1 cellular context compared by ENCODE assay signal in genomic region chr20:33724439-33725094, GRCh38.
TF ChIP-seq lines count a peak whose summit lies in the region.

No MANE protein-coding gene starts in this region.

TF ChIP-seq in HepG2, 621 proteins besides CTCF, POLR2A, EP300 and RAD21 (continued from another document and continues in another):
- TF ChIP-seq, protein P1, sequence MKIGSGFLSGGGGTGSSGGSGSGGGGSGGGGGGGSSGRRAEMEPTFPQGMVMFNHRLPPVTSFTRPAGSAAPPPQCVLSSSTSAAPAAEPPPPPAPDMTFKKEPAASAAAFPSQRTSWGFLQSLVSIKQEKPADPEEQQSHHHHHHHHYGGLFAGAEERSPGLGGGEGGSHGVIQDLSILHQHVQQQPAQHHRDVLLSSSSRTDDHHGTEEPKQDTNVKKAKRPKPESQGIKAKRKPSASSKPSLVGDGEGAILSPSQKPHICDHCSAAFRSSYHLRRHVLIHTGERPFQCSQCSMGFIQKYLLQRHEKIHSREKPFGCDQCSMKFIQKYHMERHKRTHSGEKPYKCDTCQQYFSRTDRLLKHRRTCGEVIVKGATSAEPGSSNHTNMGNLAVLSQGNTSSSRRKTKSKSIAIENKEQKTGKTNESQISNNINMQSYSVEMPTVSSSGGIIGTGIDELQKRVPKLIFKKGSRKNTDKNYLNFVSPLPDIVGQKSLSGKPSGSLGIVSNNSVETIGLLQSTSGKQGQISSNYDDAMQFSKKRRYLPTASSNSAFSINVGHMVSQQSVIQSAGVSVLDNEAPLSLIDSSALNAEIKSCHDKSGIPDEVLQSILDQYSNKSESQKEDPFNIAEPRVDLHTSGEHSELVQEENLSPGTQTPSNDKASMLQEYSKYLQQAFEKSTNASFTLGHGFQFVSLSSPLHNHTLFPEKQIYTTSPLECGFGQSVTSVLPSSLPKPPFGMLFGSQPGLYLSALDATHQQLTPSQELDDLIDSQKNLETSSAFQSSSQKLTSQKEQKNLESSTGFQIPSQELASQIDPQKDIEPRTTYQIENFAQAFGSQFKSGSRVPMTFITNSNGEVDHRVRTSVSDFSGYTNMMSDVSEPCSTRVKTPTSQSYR (CRISPR knock-in tag; IDR thresholded peaks at IDR 0.05; ENCODE audit: borderline replicate concordance): peak; percentile 11; the same call in 1 of the 2 replicates
- no peak for TF ChIP-seq ZNF382 (CRISPR knock-in tag; IDR thresholded peaks at IDR 0.05; ENCODE audit: borderline replicate concordance)
- TF ChIP-seq USF2 (IDR thresholded peaks at IDR 0.05; ENCODE audit: low read depth, low read length): no peak
- TF ChIP-seq USF2 (CRISPR knock-in tag; IDR thresholded peaks at IDR 0.05; ENCODE audit: borderline replicate concordance): no peak
- TF ChIP-seq, protein P2, sequence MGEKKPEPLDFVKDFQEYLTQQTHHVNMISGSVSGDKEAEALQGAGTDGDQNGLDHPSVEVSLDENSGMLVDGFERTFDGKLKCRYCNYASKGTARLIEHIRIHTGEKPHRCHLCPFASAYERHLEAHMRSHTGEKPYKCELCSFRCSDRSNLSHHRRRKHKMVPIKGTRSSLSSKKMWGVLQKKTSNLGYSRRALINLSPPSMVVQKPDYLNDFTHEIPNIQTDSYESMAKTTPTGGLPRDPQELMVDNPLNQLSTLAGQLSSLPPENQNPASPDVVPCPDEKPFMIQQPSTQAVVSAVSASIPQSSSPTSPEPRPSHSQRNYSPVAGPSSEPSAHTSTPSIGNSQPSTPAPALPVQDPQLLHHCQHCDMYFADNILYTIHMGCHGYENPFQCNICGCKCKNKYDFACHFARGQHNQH (CRISPR knock-in tag; IDR thresholded peaks at IDR 0.05): peak; percentile 57
- no peak for TF ChIP-seq SCMH1 (CRISPR knock-in tag; IDR thresholded peaks at IDR 0.05; ENCODE audit: borderline replicate concordance)
- TF ChIP-seq MEIS1 (CRISPR knock-in tag; IDR thresholded peaks at IDR 0.05; ENCODE audit: borderline replicate concordance): no peak
- no peak; the same call in 1 of the 2 replicates for TF ChIP-seq ZNF512 (CRISPR knock-in tag; IDR thresholded peaks at IDR 0.05)
- no peak for TF ChIP-seq FOXP1 (IDR thresholded peaks at IDR 0.05)
- TF ChIP-seq FOXP1 (CRISPR knock-in tag; IDR thresholded peaks at IDR 0.05): peak; percentile 66; the same call in 1 of the 2 replicates
- TF ChIP-seq PRMT3 (CRISPR knock-in tag; IDR thresholded peaks at IDR 0.05; ENCODE audit: borderline replicate concordance, low read depth): no peak
- 0 out of 2 replicates have a peak, but pooled peaks have one; percentile 90 for TF ChIP-seq ZNF710 (CRISPR knock-in tag; IDR thresholded peaks at IDR 0.05; ENCODE audit: borderline replicate concordance)
- no peak for TF ChIP-seq ZNF33A (CRISPR knock-in tag; IDR thresholded peaks at IDR 0.05; ENCODE audit: borderline replicate concordance)
- TF ChIP-seq ZNF367 (CRISPR knock-in tag; IDR thresholded peaks at IDR 0.05; ENCODE audit: borderline replicate concordance): no peak
- 0 out of 2 replicates have a peak, but pooled peaks have one; percentile 59 for TF ChIP-seq ZBTB38 (CRISPR knock-in tag; IDR thresholded peaks at IDR 0.05)
- TF ChIP-seq RFX3 (CRISPR knock-in tag; IDR thresholded peaks at IDR 0.05): no peak
- TF ChIP-seq ZFP82 (CRISPR knock-in tag; IDR thresholded peaks at IDR 0.05; ENCODE audit: borderline replicate concordance): no peak
- no peak for TF ChIP-seq ZNF30 (CRISPR knock-in tag; IDR thresholded peaks at IDR 0.05)
- peak; percentile 65; the same call in 1 of the 2 replicates for TF ChIP-seq ZNF331 (CRISPR knock-in tag; IDR thresholded peaks at IDR 0.05)
- TF ChIP-seq SRY (CRISPR knock-in tag; IDR thresholded peaks at IDR 0.05): no peak
- no peak for TF ChIP-seq MNT (IDR thresholded peaks at IDR 0.05)
- TF ChIP-seq BCL6 (CRISPR knock-in tag; IDR thresholded peaks at IDR 0.05): peak; percentile 86
- TF ChIP-seq ZNF260 (CRISPR knock-in tag; IDR thresholded peaks at IDR 0.05; ENCODE audit: borderline replicate concordance, low read depth): no peak
- TF ChIP-seq RBAK (CRISPR knock-in tag; IDR thresholded peaks at IDR 0.05): peak; percentile 79; the same call in 1 of the 2 replicates
- peak; percentile 48; the same call in 1 of the 2 replicates for TF ChIP-seq ZBTB25 (CRISPR knock-in tag; IDR thresholded peaks at IDR 0.05)
- no peak for TF ChIP-seq MBD4 (IDR thresholded peaks at IDR 0.05; ENCODE audit: borderline replicate concordance, low read length)
- no peak for TF ChIP-seq GTF3A (CRISPR knock-in tag; conservative IDR thresholded peaks at IDR 0.05)
- peak; percentile 50; the same call in 1 of the 2 replicates for TF ChIP-seq MEF2D (CRISPR knock-in tag; IDR thresholded peaks at IDR 0.05)
- no peak for TF ChIP-seq ZKSCAN8 (CRISPR knock-in tag; IDR thresholded peaks at IDR 0.05; ENCODE audit: borderline replicate concordance)
- TF ChIP-seq NFAT5 (CRISPR knock-in tag; IDR thresholded peaks at IDR 0.05): no peak
- no peak for TF ChIP-seq ATF7 (IDR thresholded peaks at IDR 0.05)
- no peak for TF ChIP-seq ATF7 (CRISPR knock-in tag; IDR thresholded peaks at IDR 0.05)
- TF ChIP-seq NFE2 (CRISPR knock-in tag; IDR thresholded peaks at IDR 0.05): no peak
- TF ChIP-seq ZNF577 (CRISPR knock-in tag; IDR thresholded peaks at IDR 0.05; ENCODE audit: borderline replicate concordance, low read depth): no peak
- TF ChIP-seq ZZZ3 (CRISPR knock-in tag; IDR thresholded peaks at IDR 0.05; ENCODE audit: borderline replicate concordance): no peak
- TF ChIP-seq XBP1 (CRISPR knock-in tag; IDR thresholded peaks at IDR 0.05): 0 out of 2 replicates have a peak, but pooled peaks have one; percentile 38
- no peak; the same call in 1 of the 2 replicates for TF ChIP-seq ZNF761 (CRISPR knock-in tag; conservative IDR thresholded peaks at IDR 0.05)
- peak; percentile 63; the same call in 1 of the 2 replicates for TF ChIP-seq MYPOP (CRISPR knock-in tag; IDR thresholded peaks at IDR 0.05)
- TF ChIP-seq POGK (CRISPR knock-in tag; conservative IDR thresholded peaks at IDR 0.05): no peak
- no peak for TF ChIP-seq U2AF2 (IDR thresholded peaks at IDR 0.05; ENCODE audit: low read depth, low read length)
